ENCODE assay signal across 1 cellular context in genomic region chr3:48406443-48407431, GRCh38.
TF ChIP-seq lines count a peak whose summit lies in the region.

No MANE protein-coding gene starts in this region.

TF ChIP-seq in HEK293, 187 proteins besides CTCF, POLR2A, EP300 and RAD21:
- TF ChIP-seq PRDM10 (tag by site-specific recombination; IDR thresholded peaks at IDR 0.05) (peak; percentile 42; the same call in 1 of the 2 replicates), ZFP69B (tag by site-specific recombination; IDR thresholded peaks at IDR 0.05) (no peak), ZNF19 (tag by site-specific recombination; IDR thresholded peaks at IDR 0.05; ENCODE audit: low read depth) (no peak)
- TF ChIP-seq, protein P1, sequence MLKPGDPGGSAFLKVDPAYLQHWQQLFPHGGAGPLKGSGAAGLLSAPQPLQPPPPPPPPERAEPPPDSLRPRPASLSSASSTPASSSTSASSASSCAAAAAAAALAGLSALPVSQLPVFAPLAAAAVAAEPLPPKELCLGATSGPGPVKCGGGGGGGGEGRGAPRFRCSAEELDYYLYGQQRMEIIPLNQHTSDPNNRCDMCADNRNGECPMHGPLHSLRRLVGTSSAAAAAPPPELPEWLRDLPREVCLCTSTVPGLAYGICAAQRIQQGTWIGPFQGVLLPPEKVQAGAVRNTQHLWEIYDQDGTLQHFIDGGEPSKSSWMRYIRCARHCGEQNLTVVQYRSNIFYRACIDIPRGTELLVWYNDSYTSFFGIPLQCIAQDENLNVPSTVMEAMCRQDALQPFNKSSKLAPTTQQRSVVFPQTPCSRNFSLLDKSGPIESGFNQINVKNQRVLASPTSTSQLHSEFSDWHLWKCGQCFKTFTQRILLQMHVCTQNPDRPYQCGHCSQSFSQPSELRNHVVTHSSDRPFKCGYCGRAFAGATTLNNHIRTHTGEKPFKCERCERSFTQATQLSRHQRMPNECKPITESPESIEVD (tag by site-specific recombination; IDR thresholded peaks at IDR 0.05) = no peak
